In the genomic region with DNA sequence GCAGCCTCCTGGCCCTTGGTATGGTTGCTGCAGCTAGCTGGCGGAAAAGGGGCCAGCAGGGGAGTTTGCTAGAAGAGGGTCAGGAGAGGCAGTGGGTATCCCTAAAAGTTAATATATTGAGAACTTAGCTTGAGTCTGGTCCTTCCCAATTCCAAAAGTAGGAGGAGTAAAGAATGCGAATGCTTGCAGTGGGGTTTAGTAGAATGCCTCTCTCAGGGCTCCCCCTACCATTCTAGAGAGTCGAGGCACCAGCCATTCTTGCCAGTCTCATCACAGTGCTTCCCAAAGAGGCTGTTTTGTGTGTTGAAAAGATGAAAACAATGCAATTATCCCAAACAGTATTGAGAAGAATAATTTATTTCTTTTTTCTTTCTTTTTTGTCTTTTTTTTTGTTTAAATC, we compare ENCODE assay signal across 38 cellular contexts.
"Had no signal": no experiment of that assay in that cellular context is flagged by ENCODE, and none has a peak within 500 bp of the region (broad histone marks: within the 10 kb centered on the region; RNA-seq: fewer than 3 reads in every experiment).

No MANE protein-coding gene starts in this region.

- H3K4me3 ChIP-seq: adrenal gland, body of pancreas, cardiac muscle cell, coronary artery, dorsolateral prefrontal cortex, esophagus muscularis mucosa, gastrocnemius medialis, heart left ventricle had no signal

- H3K9me3 ChIP-seq: adrenal gland, body of pancreas, esophagus muscularis mucosa, gastrocnemius medialis, heart left ventricle had no signal

- DNase-seq: activated CD4-positive, alpha-beta memory T cell treated with anti-CD3 and anti-CD28 coated beads for 36 hours; activated CD4-positive, alpha-beta T cell treated with anti-CD3 and anti-CD28 coated beads for 36 hours; activated CD4-positive, alpha-beta T cell treated with anti-CD3 and anti-CD28 coated beads, Interleukin-2, amount 10 ng/mL, durations not matched to agents 24 days and 14 days; activated CD4-positive, CD25-positive, alpha-beta regulatory T cell; activated CD4-positive, CD25-positive, alpha-beta regulatory T cell treated with anti-CD3 and anti-CD28 coated beads, Interleukin-2, amount 50 U/mL, for 72 hours; activated CD8-positive, alpha-beta memory T cell treated with anti-CD3 and anti-CD28 coated beads, Interleukin-2, amount 10 ng/mL, durations not matched to agents 7 days and 5 days; activated CD8-positive, alpha-beta memory T cell treated with anti-CD3 and anti-CD28 coated beads, Interleukin-2, amount 50 U/mL, for 4 hours; activated CD8-positive, alpha-beta T cell treated with anti-CD3 and anti-CD28 coated beads, Interleukin-2, amount 10 ng/mL, durations not matched to agents 7 days and 5 days; activated effector memory CD4-positive, alpha-beta T cell treated with anti-CD3 and anti-CD28 coated beads, Interleukin-2, amount 50 U/mL, for 16 hours; activated naive CD4-positive, alpha-beta T cell treated with anti-CD3 and anti-CD28 coated beads for 36 hours; activated naive CD8-positive, alpha-beta T cell treated with anti-CD3 and anti-CD28 coated beads for 36 hours; activated naive CD8-positive, alpha-beta T cell treated with anti-CD3 and anti-CD28 coated beads, Interleukin-2, amount 50 U/mL, for 24 hours; activated T-cell treated with anti-CD3 and anti-CD28 coated beads, Interleukin-2, amount 50 U/mL, for 1 hour; activated T-cell treated with anti-CD3 and anti-CD28 coated beads, Interleukin-2, amount 50 U/mL, for 48 hours; adrenal gland; amygdala; aorta; body of pancreas; dorsolateral prefrontal cortex; effector memory CD4-positive, alpha-beta T cell; erythroblast; foreskin keratinocyte; gastrocnemius medialis; glutamatergic neuron; heart left ventricle; T-cell; T1000; WERI-Rb-1 had no signal

- H3K27me3 Mint-ChIP-seq: activated CD4-positive, alpha-beta memory T cell treated with anti-CD3 and anti-CD28 coated beads for 36 hours; activated CD4-positive, alpha-beta T cell treated with anti-CD3 and anti-CD28 coated beads for 36 hours; activated CD4-positive, alpha-beta T cell treated with anti-CD3 and anti-CD28 coated beads, Interleukin-2, amount 10 ng/mL, durations not matched to agents 24 days and 14 days; activated CD8-positive, alpha-beta memory T cell treated with anti-CD3 and anti-CD28 coated beads, Interleukin-2, amount 10 ng/mL, durations not matched to agents 7 days and 5 days; activated naive CD4-positive, alpha-beta T cell treated with anti-CD3 and anti-CD28 coated beads, Interleukin-2, amount 50 U/mL, for 24 hours; activated naive CD8-positive, alpha-beta T cell treated with anti-CD3 and anti-CD28 coated beads for 36 hours; activated naive CD8-positive, alpha-beta T cell treated with anti-CD3 and anti-CD28 coated beads, Interleukin-2, amount 50 U/mL, for 24 hours; central memory CD8-positive, alpha-beta T cell; dendritic cell treated with granulocyte-macrophage colony-stimulating factor and Interleukin-4, amounts not matched to agents 40 ng/mL and 50 ng/mL, for 4 days; T-cell had no signal

- H3K36me3 ChIP-seq: adrenal gland, cardiac muscle cell, esophagus muscularis mucosa, heart left ventricle, WERI-Rb-1 had no signal

- H3K4me3 Mint-ChIP-seq: activated CD4-positive, alpha-beta memory T cell treated with anti-CD3 and anti-CD28 coated beads for 36 hours; activated CD4-positive, alpha-beta T cell treated with anti-CD3 and anti-CD28 coated beads for 36 hours; activated CD4-positive, alpha-beta T cell treated with anti-CD3 and anti-CD28 coated beads, Interleukin-2, amount 10 ng/mL, durations not matched to agents 24 days and 14 days; activated CD8-positive, alpha-beta memory T cell treated with anti-CD3 and anti-CD28 coated beads, Interleukin-2, amount 10 ng/mL, durations not matched to agents 7 days and 5 days; activated CD8-positive, alpha-beta T cell treated with anti-CD3 and anti-CD28 coated beads, Interleukin-2, amount 10 ng/mL, durations not matched to agents 7 days and 5 days; activated naive CD4-positive, alpha-beta T cell treated with anti-CD3 and anti-CD28 coated beads for 36 hours; activated naive CD4-positive, alpha-beta T cell treated with anti-CD3 and anti-CD28 coated beads, Interleukin-2, amount 50 U/mL, for 24 hours; activated naive CD8-positive, alpha-beta T cell treated with anti-CD3 and anti-CD28 coated beads for 36 hours; activated naive CD8-positive, alpha-beta T cell treated with anti-CD3 and anti-CD28 coated beads, Interleukin-2, amount 50 U/mL, for 24 hours; activated T-helper 1 cell treated with anti-CD3 and anti-CD28 coated beads, Interleukin-12 subunit alpha, Interleukin-12 subunit beta, Interleukin-2, Interleukin-4 antibody, amounts not matched to agents 30 ng/mL and 10 ng/mL and 1 ng/mL, durations not matched to agents 14 hours and 24 hours and 36 hours; central memory CD8-positive, alpha-beta T cell; dendritic cell treated with granulocyte-macrophage colony-stimulating factor and Interleukin-4, amounts not matched to agents 40 ng/mL and 50 ng/mL, for 4 days; T-cell; T-helper 1 cell treated with Interleukin-12 subunit alpha and Interleukin-12 subunit beta and Interleukin-4 antibody, amounts not matched to agents 30 μg/mL and 1 μg/mL, for 36 hours; T-helper 2 cell treated with Interferon-gamma antibody and Interleukin-4, amounts not matched to agents 5 μg/mL and 100 μg/mL, for 36 hours had no signal

- H3K27me3 ChIP-seq: adrenal gland, body of pancreas, cardiac muscle cell, dorsolateral prefrontal cortex, esophagus muscularis mucosa, foreskin keratinocyte, gastrocnemius medialis, heart left ventricle had no signal

- H3K36me3 Mint-ChIP-seq: activated CD4-positive, alpha-beta memory T cell treated with anti-CD3 and anti-CD28 coated beads for 36 hours; activated CD8-positive, alpha-beta memory T cell treated with anti-CD3 and anti-CD28 coated beads, Interleukin-2, amount 10 ng/mL, durations not matched to agents 7 days and 5 days; activated naive CD4-positive, alpha-beta T cell treated with anti-CD3 and anti-CD28 coated beads, Interleukin-2, amount 50 U/mL, for 24 hours; activated naive CD8-positive, alpha-beta T cell treated with anti-CD3 and anti-CD28 coated beads for 36 hours; T-cell had no signal

- H3K4me1 ChIP-seq: foreskin keratinocyte, heart left ventricle had no signal

- H3K9me3 Mint-ChIP-seq: activated CD4-positive, alpha-beta memory T cell treated with anti-CD3 and anti-CD28 coated beads for 36 hours; activated CD4-positive, alpha-beta T cell treated with anti-CD3 and anti-CD28 coated beads, Interleukin-2, amount 10 ng/mL, durations not matched to agents 24 days and 14 days; activated naive CD4-positive, alpha-beta T cell treated with anti-CD3 and anti-CD28 coated beads for 36 hours; activated naive CD4-positive, alpha-beta T cell treated with anti-CD3 and anti-CD28 coated beads, Interleukin-2, amount 50 U/mL, for 24 hours; activated naive CD8-positive, alpha-beta T cell treated with anti-CD3 and anti-CD28 coated beads for 36 hours; activated naive CD8-positive, alpha-beta T cell treated with anti-CD3 and anti-CD28 coated beads, Interleukin-2, amount 50 U/mL, for 24 hours; activated T-helper 1 cell treated with anti-CD3 and anti-CD28 coated beads, Interleukin-12 subunit alpha, Interleukin-12 subunit beta, Interleukin-2, Interleukin-4 antibody, amounts not matched to agents 30 ng/mL and 10 ng/mL and 1 ng/mL, durations not matched to agents 14 hours and 24 hours and 36 hours; central memory CD8-positive, alpha-beta T cell; dendritic cell treated with granulocyte-macrophage colony-stimulating factor and Interleukin-4, amounts not matched to agents 40 ng/mL and 50 ng/mL, for 4 days; T-cell; T-helper 1 cell treated with Interleukin-12 subunit alpha and Interleukin-12 subunit beta and Interleukin-4 antibody, amounts not matched to agents 30 μg/mL and 1 μg/mL, for 36 hours; T-helper 2 cell treated with Interferon-gamma antibody and Interleukin-4, amounts not matched to agents 5 μg/mL and 100 μg/mL, for 36 hours had no signal

- H3K27ac ChIP-seq: adrenal gland, body of pancreas, cardiac muscle cell, coronary artery, dorsolateral prefrontal cortex, esophagus muscularis mucosa, foreskin keratinocyte, gastrocnemius medialis, heart left ventricle, WERI-Rb-1 had no signal

- H3K27ac Mint-ChIP-seq: activated CD4-positive, alpha-beta memory T cell treated with anti-CD3 and anti-CD28 coated beads for 36 hours; activated CD4-positive, alpha-beta T cell treated with anti-CD3 and anti-CD28 coated beads for 36 hours; activated CD4-positive, alpha-beta T cell treated with anti-CD3 and anti-CD28 coated beads, Interleukin-2, amount 10 ng/mL, durations not matched to agents 24 days and 14 days; activated CD8-positive, alpha-beta memory T cell treated with anti-CD3 and anti-CD28 coated beads, Interleukin-2, amount 10 ng/mL, durations not matched to agents 7 days and 5 days; activated CD8-positive, alpha-beta T cell treated with anti-CD3 and anti-CD28 coated beads, Interleukin-2, amount 10 ng/mL, durations not matched to agents 7 days and 5 days; activated naive CD4-positive, alpha-beta T cell treated with anti-CD3 and anti-CD28 coated beads for 36 hours; activated naive CD4-positive, alpha-beta T cell treated with anti-CD3 and anti-CD28 coated beads, Interleukin-2, amount 50 U/mL, for 24 hours; activated naive CD8-positive, alpha-beta T cell treated with anti-CD3 and anti-CD28 coated beads for 36 hours; activated naive CD8-positive, alpha-beta T cell treated with anti-CD3 and anti-CD28 coated beads, Interleukin-2, amount 50 U/mL, for 24 hours; activated T-helper 1 cell treated with anti-CD3 and anti-CD28 coated beads, Interleukin-12 subunit alpha, Interleukin-12 subunit beta, Interleukin-2, Interleukin-4 antibody, amounts not matched to agents 30 ng/mL and 10 ng/mL and 1 ng/mL, durations not matched to agents 14 hours and 24 hours and 36 hours; activated T-helper 2 cell treated with anti-CD3 and anti-CD28 coated beads, Interferon-gamma antibody, Interleukin-2, Interleukin-4, amounts not matched to agents 10 μg/mL and 5 μg/mL and 100 μg/mL, durations not matched to agents 14 hours and 24 hours and 36 hours; dendritic cell treated with granulocyte-macrophage colony-stimulating factor and Interleukin-4, amounts not matched to agents 40 ng/mL and 50 ng/mL, for 4 days; T-helper 1 cell treated with Interleukin-12 subunit alpha and Interleukin-12 subunit beta and Interleukin-4 antibody, amounts not matched to agents 30 μg/mL and 1 μg/mL, for 36 hours; T-helper 2 cell treated with Interferon-gamma antibody and Interleukin-4, amounts not matched to agents 5 μg/mL and 100 μg/mL, for 36 hours had no signal

- ATAC-seq: activated CD4-positive, alpha-beta T cell treated with anti-CD3 and anti-CD28 coated beads for 36 hours; activated CD8-positive, alpha-beta memory T cell treated with anti-CD3 and anti-CD28 coated beads, Interleukin-2, amount 10 ng/mL, durations not matched to agents 7 days and 5 days; activated CD8-positive, alpha-beta T cell treated with anti-CD3 and anti-CD28 coated beads, Interleukin-2, amount 10 ng/mL, durations not matched to agents 7 days and 5 days; activated naive CD8-positive, alpha-beta T cell treated with anti-CD3 and anti-CD28 coated beads, Interleukin-2, amount 50 U/mL, for 24 hours; body of pancreas; foreskin keratinocyte; gastrocnemius medialis; heart left ventricle; T-cell had no signal
